In genomic region chr13:39446865-39447264, GRCh38 we compare ENCODE assay signal across 5 cellular contexts.
"Had no signal": no experiment of that assay in that cellular context is flagged by ENCODE, and none has a peak within 500 bp of the region (broad histone marks: within the 10 kb centered on the region; RNA-seq: fewer than 3 reads in every experiment).

No MANE protein-coding gene starts in this region.

- DNase-seq: IMR-90, KBM-7 had no signal

- H3K4me3 ChIP-seq: K562 had no signal

- H3K27ac ChIP-seq: HL-60 had no signal

- ATAC-seq: HepG2, K562 had no signal
